1 cellular context compared by ENCODE assay signal in the genomic region with DNA sequence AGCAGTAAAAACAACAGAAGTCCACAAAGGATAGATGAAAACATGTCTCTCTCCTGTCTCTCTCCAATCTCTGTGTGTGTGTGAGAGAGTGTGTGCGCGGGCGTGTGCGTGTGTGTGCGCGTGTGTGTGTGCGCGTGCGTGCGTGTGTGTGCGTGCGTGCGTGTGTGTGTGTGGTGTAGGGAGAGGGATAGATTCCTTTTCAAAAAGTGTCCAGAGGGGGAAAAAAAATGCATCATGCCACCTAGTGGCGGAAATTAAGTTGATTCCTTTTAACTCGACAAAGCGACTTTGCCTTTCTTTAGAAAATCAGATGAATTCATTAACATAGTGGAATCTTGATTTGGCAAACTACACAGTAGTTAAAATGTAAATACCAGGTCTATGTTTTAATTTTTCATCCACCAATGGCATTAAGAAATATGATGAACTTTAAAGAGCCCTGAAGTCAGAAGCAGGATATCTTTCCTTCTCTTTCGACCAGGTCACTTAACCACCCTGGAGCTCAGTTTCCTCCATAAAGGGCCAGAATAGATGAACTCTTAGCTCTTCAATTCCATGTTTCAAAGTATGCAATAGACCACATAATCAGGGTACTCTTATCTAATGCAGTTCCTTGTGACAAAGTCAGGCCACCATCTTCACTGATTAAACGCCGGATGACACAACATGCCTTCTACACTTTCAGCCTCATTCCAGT.
TF ChIP-seq lines count a peak whose summit lies in the region.

No MANE protein-coding gene starts in this region.

TF ChIP-seq in HepG2, 621 proteins besides CTCF, POLR2A, EP300 and RAD21 (continued from another document):
- TF ChIP-seq ZNF687 (CRISPR knock-in tag; IDR thresholded peaks at IDR 0.05) (0 out of 2 replicates have a peak, but pooled peaks have one; percentile 16), ZFP62 (CRISPR knock-in tag; IDR thresholded peaks at IDR 0.05) (no peak), TBP (CRISPR knock-in tag; IDR thresholded peaks at IDR 0.05) (no peak)
